ENCODE assay signal across 23 cellular contexts in the genomic region with DNA sequence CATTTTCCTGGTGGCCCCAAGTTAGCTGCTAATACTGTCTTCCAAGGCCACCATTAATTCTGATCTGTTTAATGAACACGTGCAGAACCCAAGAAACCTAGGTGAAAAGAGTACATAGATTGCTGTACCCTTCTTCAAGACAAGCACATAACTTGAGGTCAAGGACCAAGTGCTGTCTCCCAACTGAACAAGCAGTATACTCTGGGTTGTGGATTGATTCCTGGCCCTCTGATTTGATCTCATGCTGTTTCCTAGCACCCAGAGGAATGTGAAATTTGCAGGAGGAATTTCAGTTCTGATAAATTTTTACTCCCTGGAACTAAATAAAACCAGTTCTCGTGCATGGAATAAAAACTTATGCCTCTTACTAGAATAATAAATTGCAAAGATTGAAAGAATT.
A peak's percentile ranks its signal among the peaks of the same experiment; 100 is the strongest.
DNase-seq lines count a peak whose midpoint lies in the region; ATAC-seq and TF ChIP-seq lines count a peak whose summit lies in the region.
"Had no signal": no experiment of that assay in that cellular context is flagged by ENCODE, and none has a peak within 500 bp of the region (broad histone marks: within the 10 kb centered on the region; RNA-seq: fewer than 3 reads in every experiment).

No MANE protein-coding gene starts in this region.

- DNase-seq in fibroblast of the aortic adventitia (ENCODE audit: low read depth) = peak; percentile 31
- DNase-seq in left lung = no peak
- DNase-seq in stomach = no peak
- DNase-seq in MG63 = no peak
- DNase-seq in natural killer cell = no peak
- DNase-seq: Caco-2, DMS79, glutamatergic neuron, NCI-H1092, NCI-H1930, NCI-H2227 treated with DMSO at 0.1 percent for 48 hours, NCI-H69, Peyer's patch, T-helper 17 cell had no signal

- intact Hi-C loops in left lung (cut with DNase I) (no loop called here), stomach (cut with DNase I; ENCODE audit: low total_unique reads) (no loop called here), natural killer cell (cut with micrococcal nuclease) (no loop called here)

- no peaks in the 10 kb centered on the region for H3K9me3 Mint-ChIP-seq in natural killer cell
- H3K9me3 Mint-ChIP-seq: activated naive CD4-positive, alpha-beta T cell treated with anti-CD3 and anti-CD28 coated beads, Interleukin-2, amount 10 ng/mL, durations not matched to agents 7 days and 5 days; dendritic cell treated with granulocyte-macrophage colony-stimulating factor and Interleukin-4, amounts not matched to agents 40 ng/mL and 50 ng/mL, for 4 days had no signal

- H3K36me3 ChIP-seq in left lung (no peaks in the 10 kb centered on the region), stomach (peaks cover 0 to 10% (median 0%) of the 10 kb centered on the region in 4 donors), MG63 (peaks cover 3% of the 10 kb centered on the region)
- H3K36me3 ChIP-seq: BLaER1 treated with 17β-estradiol and CSF1 and Interleukin-3, amounts not matched to agents 10 nM and 100 nM; cardiac muscle cell; Peyer's patch had no signal

- no peaks in the 10 kb centered on the region for H3K4me1 ChIP-seq in left lung
- H3K4me1 ChIP-seq in stomach = peaks cover 0 to 14% (median 8%) of the 10 kb centered on the region in 4 donors
- H3K4me1 ChIP-seq: BLaER1 treated with 17β-estradiol and CSF1 and Interleukin-3, amounts not matched to agents 10 nM and 100 nM; Caco-2; Peyer's patch had no signal

- TF ChIP-seq POLR2A in stomach (IDR thresholded peaks at IDR 0.05) = no peak

- H3K27ac ChIP-seq in VCaP = peak overlapping the region; percentile 68
- H3K27ac ChIP-seq in left lung = peak overlapping the region; percentile 5 to 70
- H3K27ac ChIP-seq in stomach = peak overlapping the region in 3 of 5 donors; percentile 30 to 54 (median 44)
- H3K27ac ChIP-seq: BLaER1 treated with 17β-estradiol and CSF1 and Interleukin-3, amounts not matched to agents 10 nM and 100 nM; cardiac muscle cell; HL-60 had no signal

- H3K4me3 ChIP-seq in fibroblast of the aortic adventitia (ENCODE audit: low read depth, low read length) (no peak overlapping the region), left lung (no peak overlapping the region), stomach (no peak overlapping the region), MG63 (no peak overlapping the region)
- H3K4me3 ChIP-seq: BLaER1 treated with 17β-estradiol and CSF1 and Interleukin-3, amounts not matched to agents 10 nM and 100 nM; cardiac muscle cell; Peyer's patch had no signal

- TF ChIP-seq EP300 in stomach (IDR thresholded peaks at IDR 0.05) = no peak

- no peak overlapping the region for H3K4me3 Mint-ChIP-seq in natural killer cell
- H3K4me3 Mint-ChIP-seq: activated naive CD4-positive, alpha-beta T cell treated with anti-CD3 and anti-CD28 coated beads, Interleukin-2, amount 10 ng/mL, durations not matched to agents 7 days and 5 days; activated T-helper 1 cell treated with anti-CD3 and anti-CD28 coated beads, Interleukin-12 subunit alpha, Interleukin-12 subunit beta, Interleukin-2, Interleukin-4 antibody, amounts not matched to agents 30 ng/mL and 10 ng/mL and 1 ng/mL, durations not matched to agents 14 hours and 24 hours and 36 hours; dendritic cell treated with granulocyte-macrophage colony-stimulating factor and Interleukin-4, amounts not matched to agents 40 ng/mL and 50 ng/mL, for 4 days; neural crest cell; T-helper 17 cell had no signal

- H3K27me3 ChIP-seq in left lung = no peaks in the 10 kb centered on the region
- H3K27me3 ChIP-seq in stomach = no peaks in the 10 kb centered on the region
- no peaks in the 10 kb centered on the region for H3K27me3 ChIP-seq in MG63
- H3K27me3 ChIP-seq: BLaER1 treated with 17β-estradiol and CSF1 and Interleukin-3, amounts not matched to agents 10 nM and 100 nM; cardiac muscle cell; Peyer's patch had no signal

- ATAC-seq in left lung (no peak), HG02885 (IDR thresholded peaks at IDR 0.05; ENCODE audit: poor library complexity, unreplicated experiment) (no peak), natural killer cell (no peak)

- peaks cover 0 to 8% of the 10 kb centered on the region in 2 donors for H3K27me3 Mint-ChIP-seq in natural killer cell (ENCODE audit: low read depth in 2 of 2)
- H3K27me3 Mint-ChIP-seq: activated naive CD4-positive, alpha-beta T cell treated with anti-CD3 and anti-CD28 coated beads, Interleukin-2, amount 10 ng/mL, durations not matched to agents 7 days and 5 days; dendritic cell treated with granulocyte-macrophage colony-stimulating factor and Interleukin-4, amounts not matched to agents 40 ng/mL and 50 ng/mL, for 4 days had no signal

- WGBS in stomach, 5 donors = 66 to 75% (median 72%) methylated on average over 2 of the region's 2 CpGs

- H3K36me3 Mint-ChIP-seq in natural killer cell = no peaks in the 10 kb centered on the region
- H3K36me3 Mint-ChIP-seq: activated naive CD4-positive, alpha-beta T cell treated with anti-CD3 and anti-CD28 coated beads, Interleukin-2, amount 10 ng/mL, durations not matched to agents 7 days and 5 days had no signal

- H3K27ac Mint-ChIP-seq in natural killer cell = no peak overlapping the region
- H3K27ac Mint-ChIP-seq: activated naive CD4-positive, alpha-beta T cell treated with anti-CD3 and anti-CD28 coated beads, Interleukin-2, amount 10 ng/mL, durations not matched to agents 7 days and 5 days; activated T-helper 1 cell treated with anti-CD3 and anti-CD28 coated beads, Interleukin-12 subunit alpha, Interleukin-12 subunit beta, Interleukin-2, Interleukin-4 antibody, amounts not matched to agents 30 ng/mL and 10 ng/mL and 1 ng/mL, durations not matched to agents 14 hours and 24 hours and 36 hours; dendritic cell treated with granulocyte-macrophage colony-stimulating factor and Interleukin-4, amounts not matched to agents 40 ng/mL and 50 ng/mL, for 4 days; T-helper 17 cell had no signal

- no peaks in the 10 kb centered on the region for H3K9me3 ChIP-seq in left lung
- H3K9me3 ChIP-seq in stomach = no peaks in the 10 kb centered on the region
- H3K9me3 ChIP-seq in MG63 = no peaks in the 10 kb centered on the region
- H3K9me3 ChIP-seq: Caco-2, Peyer's patch had no signal

- H3K4me1 Mint-ChIP-seq in natural killer cell = no peaks in the 10 kb centered on the region
- H3K4me1 Mint-ChIP-seq: neural crest cell, T-helper 17 cell had no signal

- TF ChIP-seq CTCF in VCaP (conservative IDR thresholded peaks at IDR 0.05) (no peak), fibroblast of the aortic adventitia (IDR thresholded peaks at IDR 0.05; ENCODE audit: insufficient read depth, low read length) (no peak), left lung (IDR thresholded peaks at IDR 0.05) (no peak), stomach (IDR thresholded peaks at IDR 0.05) (no peak), natural killer cell (IDR thresholded peaks at IDR 0.05) (no peak)
